ENCODE assay signal across 10 cellular contexts in genomic region chr7:5177060-5177459, GRCh38. TPM values are rescaled to one million over a fixed set of nuclear protein-coding genes. Genes with fewer than 3 reads are reported as not detected.
DNase-seq lines count a peak whose midpoint lies in the region; ATAC-seq and TF ChIP-seq lines count a peak whose summit lies in the region.
"Had no signal": no experiment of that assay in that cellular context is flagged by ENCODE, and none has a peak within 500 bp of the region (broad histone marks: within the 10 kb centered on the region; RNA-seq: fewer than 3 reads in every experiment).

No MANE protein-coding gene starts in this region.

- H3K27ac Mint-ChIP-seq in activated naive CD8-positive, alpha-beta T cell treated with anti-CD3 and anti-CD28 coated beads for 36 hours = no peak overlapping the region

- H3K18ac ChIP-seq in mesenchymal stem cell (ENCODE audit: low read depth in 1 of 2, low read length in 2 of 2) = no peak overlapping the region

- H3K9me3 ChIP-seq in mesenchymal stem cell (ENCODE audit: control insufficient read depth, low read length) = peaks cover 2% of the 10 kb centered on the region

- DNase-seq in AG09319 (ENCODE audit: extremely low read depth, low read depth) (peak; percentile 57), NCI-H1694 (lab: John Stamatoyannopoulos, UW) (peak; percentile 62), brain microvascular endothelial cell (peak; percentile 78), mesenchymal stem cell (no peak), germinal center (ENCODE audit: low spot score) (no peak), NOMO-1 (lab: John Stamatoyannopoulos, UW; ENCODE audit: unreplicated experiment in 2 of 2) (no peak)
- no peak for DNase-seq in activated naive CD8-positive, alpha-beta T cell treated with anti-CD3 and anti-CD28 coated beads for 36 hours

- no peak overlapping the region for H2BK5ac ChIP-seq in mesenchymal stem cell (ENCODE audit: low read depth, low read length, poor library complexity, severe bottlenecking)

- H3K36me3 Mint-ChIP-seq in activated naive CD8-positive, alpha-beta T cell treated with anti-CD3 and anti-CD28 coated beads for 36 hours = no peaks in the 10 kb centered on the region

- H2AFZ ChIP-seq in mesenchymal stem cell (ENCODE audit: low read depth, low read length) = no peak overlapping the region

- H3K14ac ChIP-seq in mesenchymal stem cell (ENCODE audit: low read length in 2 of 2) = no peak overlapping the region

- no peak overlapping the region for H3K4ac ChIP-seq in mesenchymal stem cell (ENCODE audit: low read depth in 1 of 2, low read length in 2 of 2)

- no peak overlapping the region for H2BK15ac ChIP-seq in mesenchymal stem cell (ENCODE audit: low read depth, poor library complexity, severe bottlenecking)

- 82% methylated on average over 11 of the region's 11 CpGs for WGBS in mesenchymal stem cell

- no peaks in the 10 kb centered on the region for H3K4me1 ChIP-seq in mesenchymal stem cell (ENCODE audit: control insufficient read depth, insufficient read depth, low read depth, low read length)

- no peak overlapping the region for H4K8ac ChIP-seq in mesenchymal stem cell (ENCODE audit: low read length)

- H3K27ac ChIP-seq in brain microvascular endothelial cell (peak overlapping the region; percentile 61), mesenchymal stem cell (ENCODE audit: low read length, poor library complexity, severe bottlenecking) (no peak overlapping the region)
- H3K27ac ChIP-seq: SK-N-MC, skin epidermis had no signal

- H3K4me3 ChIP-seq in brain microvascular endothelial cell (ENCODE audit: low read depth, low read length) (no peak overlapping the region), mesenchymal stem cell (ENCODE audit: insufficient read depth in 1 of 2, low read depth in 1 of 2, low read length in 2 of 2) (peak overlapping the region in 1 of 2 experiments; percentile 30)
- H3K4me3 ChIP-seq: SK-N-MC, skin epidermis had no signal

- TF ChIP-seq CTCF in AG09319 (IDR thresholded peaks at IDR 0.05; ENCODE audit: low read depth, low read length) (no peak), brain microvascular endothelial cell (IDR thresholded peaks at IDR 0.05; ENCODE audit: low read depth, low read length, missing control alignments) (no peak)

- H3K9me3 Mint-ChIP-seq in activated naive CD8-positive, alpha-beta T cell treated with anti-CD3 and anti-CD28 coated beads for 36 hours = no peaks in the 10 kb centered on the region

- ATAC-seq in HG02938 (IDR thresholded peaks at IDR 0.05; ENCODE audit: unreplicated experiment) = no peak

- no peaks in the 10 kb centered on the region for H3K79me1 ChIP-seq in mesenchymal stem cell (replicated peaks; ENCODE audit: low read length, poor library complexity, severe bottlenecking)

- H3K4me2 ChIP-seq in mesenchymal stem cell (ENCODE audit: low read length, poor library complexity, severe bottlenecking) = no peak overlapping the region

- no peaks in the 10 kb centered on the region for H3K27me3 Mint-ChIP-seq in activated naive CD8-positive, alpha-beta T cell treated with anti-CD3 and anti-CD28 coated beads for 36 hours

- H3K36me3 ChIP-seq in brain microvascular endothelial cell (replicated peaks) = no peaks in the 10 kb centered on the region
- H3K36me3 ChIP-seq in mesenchymal stem cell (ENCODE audit: control insufficient read depth in 1 of 2, insufficient read depth in 2 of 2, low read depth in 1 of 2, low read length in 2 of 2) = no peaks in the 10 kb centered on the region

- H3K4me3 Mint-ChIP-seq in activated naive CD8-positive, alpha-beta T cell treated with anti-CD3 and anti-CD28 coated beads for 36 hours = no peak overlapping the region

- H2BK12ac ChIP-seq in mesenchymal stem cell (ENCODE audit: low read length in 2 of 2) = no peak overlapping the region

- H4K91ac ChIP-seq in mesenchymal stem cell (ENCODE audit: low read length) = no peak overlapping the region

- H3K27me3 ChIP-seq in brain microvascular endothelial cell (replicated peaks) (no peaks in the 10 kb centered on the region), mesenchymal stem cell (ENCODE audit: control insufficient read depth in 1 of 2, insufficient read depth in 1 of 2, low read length in 2 of 2) (peaks cover 11 to 18% of the 10 kb centered on the region in 2 experiments)

- H2BK120ac ChIP-seq in mesenchymal stem cell (ENCODE audit: low read depth, low read length) = no peak overlapping the region

- no peak overlapping the region for H3K23ac ChIP-seq in mesenchymal stem cell (ENCODE audit: low read length in 2 of 2)

- no peak overlapping the region for H2AK5ac ChIP-seq in mesenchymal stem cell (ENCODE audit: low read length, severe bottlenecking)

- H3K4me1 Mint-ChIP-seq in activated naive CD8-positive, alpha-beta T cell treated with anti-CD3 and anti-CD28 coated beads for 36 hours = peaks cover 3% of the 10 kb centered on the region

- in situ Hi-C loops in brain microvascular endothelial cell (cut with HindIII; ENCODE audit: low pct_ligation_motif_present, low sequenced_read_pairs) = no loop called here

- H3K9ac ChIP-seq in mesenchymal stem cell (ENCODE audit: low read length) = peak overlapping the region; percentile 47

RNA-seq across cellular contexts. Expression of gene WIPI2, which starts 13.0 kb away (rescaled TPM):
- polyA plus RNA-seq in mesenchymal stem cell (2013, experiment 1 of 2) = 70.7 TPM
- polyA plus RNA-seq in mesenchymal stem cell (2013, experiment 2 of 2) = 69.6 TPM
- 10 to 100 TPM; 41.5 to 43.4 TPM for total RNA-seq in activated naive CD8-positive, alpha-beta T cell treated with anti-CD3 and anti-CD28 coated beads for 36 hours

Comparison
In these comparisons a context has a peak if more than half of its experiments do, and no peak if none do; other contexts are left out.
1. DNase-seq: peak in AG09319 (single experiment), NCI-H1694 (single experiment) and brain microvascular endothelial cell (single experiment); none in mesenchymal stem cell (single experiment), activated naive CD8-positive, alpha-beta T cell treated with anti-CD3 and anti-CD28 coated beads for 36 hours (single experiment), germinal center (single experiment) and NOMO-1 (0 of 2).